Comparison of ENCODE assay signal across 1 cellular context in the genomic region with DNA sequence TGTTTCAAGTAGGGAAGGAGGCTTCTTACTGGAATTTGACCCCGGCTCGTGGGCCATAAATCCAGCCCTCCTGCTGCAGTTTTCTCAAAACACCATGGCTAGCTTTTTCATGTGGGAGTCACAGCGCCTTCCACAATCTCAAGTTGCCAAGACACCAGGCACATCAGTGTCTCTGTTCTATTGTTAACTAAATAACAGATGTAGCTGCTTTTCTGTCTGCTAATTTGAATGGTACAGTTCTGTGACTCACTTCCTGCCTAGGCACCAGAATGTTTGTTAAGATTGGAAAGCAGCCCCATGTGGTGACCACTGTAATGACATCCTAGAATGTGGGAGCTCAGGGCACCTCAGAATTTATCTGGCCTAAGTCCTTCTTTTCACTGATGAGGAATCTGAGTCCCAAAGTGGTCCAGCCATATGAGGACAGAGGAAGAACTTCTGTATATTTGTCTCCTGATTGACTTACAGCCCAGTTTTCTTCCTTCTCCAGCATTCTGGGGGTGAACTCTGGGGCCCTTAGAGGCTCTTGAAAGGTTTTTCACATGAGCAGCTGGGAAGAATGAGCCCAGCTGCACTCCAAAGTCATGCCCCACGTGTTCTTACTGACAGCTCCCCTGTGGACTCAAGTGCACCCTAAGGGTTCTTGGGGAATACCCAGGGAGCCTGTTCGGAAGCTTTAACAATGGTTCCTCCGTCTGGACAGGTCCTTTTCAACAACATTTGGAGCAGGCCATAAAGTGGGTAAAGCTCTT.
A peak's percentile ranks its signal among the peaks of the same experiment; 100 is the strongest.
TF ChIP-seq lines count a peak whose summit lies in the region.

No MANE protein-coding gene starts in this region.

TF ChIP-seq in HEK293, 187 proteins besides CTCF, POLR2A, EP300 and RAD21 (continued from another document):
- TF ChIP-seq, protein P1, sequence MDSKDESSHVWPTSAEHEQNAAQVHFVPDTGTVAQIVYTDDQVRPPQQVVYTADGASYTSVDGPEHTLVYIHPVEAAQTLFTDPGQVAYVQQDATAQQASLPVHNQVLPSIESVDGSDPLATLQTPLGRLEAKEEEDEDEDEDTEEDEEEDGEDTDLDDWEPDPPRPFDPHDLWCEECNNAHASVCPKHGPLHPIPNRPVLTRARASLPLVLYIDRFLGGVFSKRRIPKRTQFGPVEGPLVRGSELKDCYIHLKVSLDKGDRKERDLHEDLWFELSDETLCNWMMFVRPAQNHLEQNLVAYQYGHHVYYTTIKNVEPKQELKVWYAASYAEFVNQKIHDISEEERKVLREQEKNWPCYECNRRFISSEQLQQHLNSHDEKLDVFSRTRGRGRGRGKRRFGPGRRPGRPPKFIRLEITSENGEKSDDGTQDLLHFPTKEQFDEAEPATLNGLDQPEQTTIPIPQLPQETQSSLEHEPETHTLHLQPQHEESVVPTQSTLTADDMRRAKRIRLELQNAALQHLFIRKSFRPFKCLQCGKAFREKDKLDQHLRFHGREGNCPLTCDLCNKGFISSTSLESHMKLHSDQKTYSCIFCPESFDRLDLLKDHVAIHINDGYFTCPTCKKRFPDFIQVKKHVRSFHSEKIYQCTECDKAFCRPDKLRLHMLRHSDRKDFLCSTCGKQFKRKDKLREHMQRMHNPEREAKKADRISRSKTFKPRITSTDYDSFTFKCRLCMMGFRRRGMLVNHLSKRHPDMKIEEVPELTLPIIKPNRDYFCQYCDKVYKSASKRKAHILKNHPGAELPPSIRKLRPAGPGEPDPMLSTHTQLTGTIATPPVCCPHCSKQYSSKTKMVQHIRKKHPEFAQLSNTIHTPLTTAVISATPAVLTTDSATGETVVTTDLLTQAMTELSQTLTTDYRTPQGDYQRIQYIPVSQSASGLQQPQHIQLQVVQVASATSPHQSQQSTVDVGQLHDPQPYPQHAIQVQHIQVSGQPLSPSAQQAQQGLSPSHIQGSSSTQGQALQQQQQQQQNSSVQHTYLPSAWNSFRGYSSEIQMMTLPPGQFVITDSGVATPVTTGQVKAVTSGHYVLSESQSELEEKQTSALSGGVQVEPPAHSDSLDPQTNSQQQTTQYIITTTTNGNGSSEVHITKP (tag by site-specific recombination; IDR thresholded peaks at IDR 0.05), result peak; percentile 35
- TF ChIP-seq ZNF140 (tag by site-specific recombination; IDR thresholded peaks at IDR 0.05), result no peak
- TF ChIP-seq KLF1 (tag by site-specific recombination; IDR thresholded peaks at IDR 0.05), result no peak
- TF ChIP-seq, protein P2, sequence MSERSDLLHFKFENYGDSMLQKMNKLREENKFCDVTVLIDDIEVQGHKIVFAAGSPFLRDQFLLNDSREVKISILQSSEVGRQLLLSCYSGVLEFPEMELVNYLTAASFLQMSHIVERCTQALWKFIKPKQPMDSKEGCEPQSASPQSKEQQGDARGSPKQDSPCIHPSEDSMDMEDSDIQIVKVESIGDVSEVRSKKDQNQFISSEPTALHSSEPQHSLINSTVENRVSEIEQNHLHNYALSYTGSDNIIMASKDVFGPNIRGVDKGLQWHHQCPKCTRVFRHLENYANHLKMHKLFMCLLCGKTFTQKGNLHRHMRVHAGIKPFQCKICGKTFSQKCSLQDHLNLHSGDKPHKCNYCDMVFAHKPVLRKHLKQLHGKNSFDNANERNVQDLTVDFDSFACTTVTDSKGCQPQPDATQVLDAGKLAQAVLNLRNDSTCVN (tag by site-specific recombination; optimal IDR thresholded peaks at IDR 0.05), result no peak
- no peak for TF ChIP-seq ZNF19 (tag by site-specific recombination; IDR thresholded peaks at IDR 0.05; ENCODE audit: low read depth)
- TF ChIP-seq ZNF548 (tag by site-specific recombination; IDR thresholded peaks at IDR 0.05), result no peak
- TF ChIP-seq TRIM28 (IDR thresholded peaks at IDR 0.05; ENCODE audit: borderline replicate concordance, low read length), result no peak
- TF ChIP-seq ZNF350 (tag by site-specific recombination; IDR thresholded peaks at IDR 0.05), result no peak
- no peak for TF ChIP-seq ZNF560 (tag by site-specific recombination; IDR thresholded peaks at IDR 0.05; ENCODE audit: borderline replicate concordance)
- no peak for TF ChIP-seq ZNF544 (tag by site-specific recombination; IDR thresholded peaks at IDR 0.05)
- no peak for TF ChIP-seq ZSCAN23 (tag by site-specific recombination; IDR thresholded peaks at IDR 0.05)
- TF ChIP-seq ZNF394 (tag by site-specific recombination; IDR thresholded peaks at IDR 0.05; ENCODE audit: borderline replicate concordance), result no peak
- TF ChIP-seq ZEB2 (tag by site-specific recombination; IDR thresholded peaks at IDR 0.05), result no peak
